In the genomic region with DNA sequence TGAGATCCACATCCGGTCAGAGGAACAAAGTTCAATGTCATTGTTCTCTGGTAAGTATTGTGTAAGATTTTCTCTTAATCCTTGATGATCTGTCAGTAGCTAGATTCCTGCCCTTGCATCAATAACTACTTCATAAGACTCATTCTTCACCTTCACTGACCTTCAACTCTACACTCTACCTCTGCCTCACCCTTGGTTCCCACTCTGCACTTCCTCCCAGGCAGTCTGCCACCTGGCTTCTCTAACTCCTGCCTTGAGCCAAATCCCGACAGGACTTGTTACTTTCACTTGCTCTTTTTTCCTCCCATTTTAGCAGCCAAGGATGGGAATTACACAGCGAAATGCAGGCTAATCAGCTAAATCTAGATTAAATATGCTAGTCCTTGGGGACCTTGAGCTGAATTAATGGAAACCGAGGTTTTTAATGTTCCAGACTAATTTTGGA, we compare ENCODE assay signal across 1 cellular context.
TF ChIP-seq lines count a peak whose summit lies in the region.

No MANE protein-coding gene starts in this region.

TF ChIP-seq in GM23338, 12 proteins besides CTCF, POLR2A, EP300 and RAD21 (continued from another document):
- TF ChIP-seq, protein P1, sequence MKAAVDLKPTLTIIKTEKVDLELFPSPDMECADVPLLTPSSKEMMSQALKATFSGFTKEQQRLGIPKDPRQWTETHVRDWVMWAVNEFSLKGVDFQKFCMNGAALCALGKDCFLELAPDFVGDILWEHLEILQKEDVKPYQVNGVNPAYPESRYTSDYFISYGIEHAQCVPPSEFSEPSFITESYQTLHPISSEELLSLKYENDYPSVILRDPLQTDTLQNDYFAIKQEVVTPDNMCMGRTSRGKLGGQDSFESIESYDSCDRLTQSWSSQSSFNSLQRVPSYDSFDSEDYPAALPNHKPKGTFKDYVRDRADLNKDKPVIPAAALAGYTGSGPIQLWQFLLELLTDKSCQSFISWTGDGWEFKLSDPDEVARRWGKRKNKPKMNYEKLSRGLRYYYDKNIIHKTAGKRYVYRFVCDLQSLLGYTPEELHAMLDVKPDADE (IDR thresholded peaks at IDR 0.05): no peak
- TF ChIP-seq EZH2phosphoT487 (IDR thresholded peaks at IDR 0.05; ENCODE audit: unreplicated experiment): no peak
